8 cellular contexts compared by ENCODE assay signal in the genomic region with DNA sequence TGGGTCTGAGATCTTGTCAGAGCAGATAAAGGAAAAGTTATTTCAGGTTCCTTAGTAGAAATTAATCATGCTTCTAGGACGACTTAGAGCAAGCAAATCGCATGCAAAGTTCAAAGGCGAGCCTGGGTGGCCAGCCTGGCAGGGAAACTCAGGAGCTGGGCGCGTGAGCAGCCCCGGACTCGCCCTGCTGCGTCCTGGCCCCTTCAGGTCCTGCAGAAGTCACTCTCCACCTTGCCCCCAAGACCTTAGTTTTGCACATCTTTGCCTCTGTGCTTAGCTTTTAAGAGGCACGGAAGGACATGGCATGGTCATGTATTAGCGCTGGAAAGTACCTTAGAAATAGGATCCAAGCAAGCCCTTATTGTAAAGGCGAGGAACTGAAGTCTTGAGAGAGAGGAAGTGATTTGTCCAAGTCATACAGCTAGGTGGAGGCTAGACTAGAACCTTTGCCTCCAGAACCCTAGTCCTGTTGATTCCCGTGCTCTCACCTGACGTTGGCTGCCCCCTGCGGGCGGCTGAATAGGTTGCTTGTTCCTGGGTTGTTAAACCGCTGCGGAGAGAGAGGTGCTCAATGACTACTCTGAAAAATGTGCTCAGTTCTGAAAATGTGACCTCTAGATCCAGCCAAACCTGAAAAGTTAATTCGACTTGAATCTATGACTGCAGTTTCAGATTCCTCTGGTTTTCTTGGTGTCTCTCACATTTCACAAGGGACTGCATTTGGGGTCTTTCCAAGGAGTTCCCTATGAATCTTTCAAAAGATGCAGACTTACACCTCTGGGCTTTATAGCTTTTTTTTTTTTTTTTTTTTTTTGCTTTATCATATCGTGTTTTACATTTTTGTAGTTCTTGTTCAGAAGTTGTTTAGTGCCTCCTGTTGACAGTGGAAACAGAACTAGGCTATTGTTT. TPM values are rescaled to one million over a fixed set of nuclear protein-coding genes. Genes with fewer than 3 reads are reported as not detected.
DNase-seq lines count a peak whose midpoint lies in the region; ATAC-seq and TF ChIP-seq lines count a peak whose summit lies in the region.

No MANE protein-coding gene starts in this region.

- H3K4me3 Mint-ChIP-seq in CD8-positive, alpha-beta memory T cell: peak overlapping the region; percentile 83 to 100 (median 92)
- peak overlapping the region; percentile 81 to 98 for H3K4me3 Mint-ChIP-seq in activated T-cell treated with anti-CD3 and anti-CD28 coated beads, Interleukin-2, amount 50 U/mL, for 72 hours

- H3K27ac ChIP-seq in CD8-positive, alpha-beta memory T cell (ENCODE audit: low read depth, low read length): peak overlapping the region; percentile 62
- H3K27ac ChIP-seq in psoas muscle: no peak overlapping the region

- H3K4me1 ChIP-seq in CD8-positive, alpha-beta memory T cell (ENCODE audit: insufficient read depth, low read length): peaks cover 14% of the 10 kb centered on the region
- H3K4me1 ChIP-seq in psoas muscle: peaks cover 23% of the 10 kb centered on the region

- H3K9me3 Mint-ChIP-seq in CD8-positive, alpha-beta memory T cell: no peaks in the 10 kb centered on the region
- H3K9me3 Mint-ChIP-seq in activated T-cell treated with anti-CD3 and anti-CD28 coated beads, Interleukin-2, amount 50 U/mL, for 72 hours: no peaks in the 10 kb centered on the region

- no peaks in the 10 kb centered on the region for H3K9me3 ChIP-seq in CD8-positive, alpha-beta memory T cell (ENCODE audit: low read length)
- H3K9me3 ChIP-seq in psoas muscle: no peaks in the 10 kb centered on the region

- peak; percentile 18 for ATAC-seq in GM19397 (IDR thresholded peaks at IDR 0.05; ENCODE audit: unreplicated experiment)
- peak; percentile 27 for ATAC-seq in HG03558 (IDR thresholded peaks at IDR 0.05; ENCODE audit: extremely low read depth, unreplicated experiment)
- ATAC-seq in activated T-cell treated with anti-CD3 and anti-CD28 coated beads, Interleukin-2, amount 50 U/mL, for 72 hours (replicated peaks in 1 of 2): peak; percentile 44 to 53
- no peak for ATAC-seq in psoas muscle
- no peak for ATAC-seq in HG02970 (IDR thresholded peaks at IDR 0.05; ENCODE audit: low FRiP score, unreplicated experiment)

- peak overlapping the region; percentile 15 to 80 (median 52) for H3K27ac Mint-ChIP-seq in CD8-positive, alpha-beta memory T cell
- peak overlapping the region; percentile 67 for H3K27ac Mint-ChIP-seq in activated T-cell treated with anti-CD3 and anti-CD28 coated beads, Interleukin-2, amount 50 U/mL, for 72 hours

- peaks cover under 1 to 2% of the 10 kb centered on the region in 2 donors for H3K27me3 Mint-ChIP-seq in CD8-positive, alpha-beta memory T cell
- H3K27me3 Mint-ChIP-seq in activated T-cell treated with anti-CD3 and anti-CD28 coated beads, Interleukin-2, amount 50 U/mL, for 72 hours (ENCODE audit: low read depth): no peaks in the 10 kb centered on the region

- 23 to 29% (median 24%) methylated on average over 19 of the region's 19 CpGs for WGBS in psoas muscle, 3 donors

- intact Hi-C loops in psoas muscle (cut with DNase I): loop anchor here in 1 of 2 donors (2.0 kb wide), 1 partner anchor 127 kb away; no protein-coding TSS in a partner anchor

- H3K4me1 Mint-ChIP-seq in CD8-positive, alpha-beta memory T cell: peaks cover 21 to 26% (median 23%) of the 10 kb centered on the region in 3 donors
- H3K4me1 Mint-ChIP-seq in activated T-cell treated with anti-CD3 and anti-CD28 coated beads, Interleukin-2, amount 50 U/mL, for 72 hours (ENCODE audit: low read depth): peaks cover 46% of the 10 kb centered on the region

- DNase-seq in CD8-positive, alpha-beta memory T cell: peak; percentile 48 to 78 (median 64)
- DNase-seq in OCI-M2 (lab: John Stamatoyannopoulos, UW; ENCODE audit: unreplicated experiment) (peak; percentile 58), germinal center (ENCODE audit: low spot score) (peak; percentile 63), psoas muscle (peak in 1 of 2 donors; percentile 47)
- DNase-seq in activated T-cell treated with anti-CD3 and anti-CD28 coated beads, Interleukin-2, amount 50 U/mL, for 72 hours: peak; percentile 86

- peaks cover 0 to 10% (median 0%) of the 10 kb centered on the region in 3 donors for H3K36me3 Mint-ChIP-seq in CD8-positive, alpha-beta memory T cell
- H3K36me3 Mint-ChIP-seq in activated T-cell treated with anti-CD3 and anti-CD28 coated beads, Interleukin-2, amount 50 U/mL, for 72 hours (ENCODE audit: insufficient read depth in 2 of 2): peaks cover 20 to 40% of the 10 kb centered on the region in 2 donors

- no peaks in the 10 kb centered on the region for H3K27me3 ChIP-seq in CD8-positive, alpha-beta memory T cell (ENCODE audit: insufficient read depth, low read length, poor library complexity, severe bottlenecking)
- H3K27me3 ChIP-seq in psoas muscle (ENCODE audit: insufficient read depth in 3 of 3, low read length in 2 of 3): peaks cover 0 to 51% (median 16%) of the 10 kb centered on the region in 3 donors

- CTCF ChIA-PET in CD8-positive, alpha-beta memory T cell (lab: Charles Lee): interaction anchor here (0.7 to 3.8 kb wide), 26 partner anchors 11 to 224 kb away, joined by 3 to 27 read pairs (median 4); no protein-coding TSS in a partner anchor

- H3K36me3 ChIP-seq in CD8-positive, alpha-beta memory T cell (ENCODE audit: insufficient read depth, low read length): no peaks in the 10 kb centered on the region
- H3K36me3 ChIP-seq in psoas muscle (ENCODE audit: insufficient read depth in 1 of 2, low read depth in 1 of 2): peaks cover 0 to 2% of the 10 kb centered on the region in 2 donors

- peak; percentile 27 for TF ChIP-seq CTCF in psoas muscle (IDR thresholded peaks at IDR 0.05)

- H3K4me3 ChIP-seq in CD8-positive, alpha-beta memory T cell (ENCODE audit: low read length): peak overlapping the region; percentile 73
- H3K4me3 ChIP-seq in psoas muscle: peak overlapping the region; percentile 75

- POLR2A ChIA-PET in CD8-positive, alpha-beta memory T cell (lab: Charles Lee): interaction anchor here (1.0 to 1.6 kb wide), 2 partner anchors 12 to 55 kb away, joined by 3 to 4 read pairs; no protein-coding TSS in a partner anchor

RNA-seq across cellular contexts. Expression of a gene that starts 2.7 kb away (rescaled TPM):
- total RNA-seq in CD8-positive, alpha-beta memory T cell: 10 to 100 TPM; 42.3 to 44.2 TPM
- 1.3 TPM for polyA plus RNA-seq in CD8-positive, alpha-beta memory T cell
- total RNA-seq in activated T-cell treated with anti-CD3 and anti-CD28 coated beads, Interleukin-2, amount 50 U/mL, for 72 hours: 10 to 100 TPM; 89.6 to 91.4 TPM
- under 1 TPM in 1 of 4 donors, not detected in 3; 0.28 TPM for total RNA-seq in psoas muscle
- polyA plus RNA-seq in psoas muscle: under 1 TPM; 0.04 to 0.07 (median 0.04) TPM

Comparison
In these comparisons a context has a peak if more than half of its experiments do, and no peak if none do; other contexts are left out.
1. ATAC-seq: peak in GM19397 (single experiment), HG03558 (single experiment) and activated T-cell treated with anti-CD3 and anti-CD28 coated beads, Interleukin-2, amount 50 U/mL, for 72 hours (2 of 2); none in psoas muscle (0 of 4) and HG02970 (single experiment).
2. RNA of a gene that starts 2.7 kb away (total RNA-seq): 89.6 to 91.4 TPM in activated T-cell treated with anti-CD3 and anti-CD28 coated beads, Interleukin-2, amount 50 U/mL, for 72 hours and 42.3 to 44.2 TPM in CD8-positive, alpha-beta memory T cell; 0.28 TPM in psoas muscle; every median in the first group is over 10 times any median in the second.